In the genomic region with DNA sequence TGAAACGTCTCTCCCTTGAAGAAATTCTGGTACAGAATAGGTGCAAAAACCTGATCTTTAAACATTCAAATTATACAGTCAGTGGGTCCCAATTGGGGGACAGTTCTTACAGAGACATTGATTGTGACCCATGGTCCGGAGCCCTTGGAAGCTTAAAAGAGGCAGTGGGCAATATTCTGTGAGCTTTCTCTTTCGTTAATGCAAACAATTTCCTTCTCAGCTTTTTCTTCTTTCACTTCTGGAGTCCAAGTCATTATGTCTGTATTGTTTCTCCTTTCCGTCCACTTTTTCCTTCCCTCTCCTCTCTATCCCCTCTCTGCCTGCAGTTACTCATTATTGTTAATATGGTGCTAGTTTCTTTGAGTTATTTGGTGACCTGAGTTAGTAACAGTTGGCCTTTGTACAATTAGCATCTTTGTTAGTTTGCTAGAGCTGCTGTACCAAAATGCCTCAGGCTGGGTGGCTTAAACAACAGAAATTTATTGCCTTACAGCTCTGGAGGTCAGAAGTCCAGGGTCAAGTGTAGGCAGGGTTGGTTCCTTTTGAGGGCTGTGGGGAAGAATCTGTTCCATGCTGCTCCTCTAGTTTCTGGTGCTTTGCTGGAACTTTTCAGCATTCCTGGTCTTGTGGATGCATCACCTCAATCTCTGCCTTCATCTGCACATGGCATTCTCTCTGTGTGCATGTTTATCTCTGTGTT, we compare ENCODE assay signal across 24 cellular contexts.
DNase-seq lines count a peak whose midpoint lies in the region; ATAC-seq and TF ChIP-seq lines count a peak whose summit lies in the region.
"Had no signal": no experiment of that assay in that cellular context is flagged by ENCODE, and none has a peak within 500 bp of the region (broad histone marks: within the 10 kb centered on the region; RNA-seq: fewer than 3 reads in every experiment).

No MANE protein-coding gene starts in this region.

- peaks cover 11% of the 10 kb centered on the region for H3K27me3 Mint-ChIP-seq in CD4-positive, CD25-positive, alpha-beta regulatory T cell
- H3K27me3 Mint-ChIP-seq in activated T-cell treated with anti-CD3 and anti-CD28 coated beads, Interleukin-2, amount 50 U/mL, for 24 hours, result no peaks in the 10 kb centered on the region

- no peak overlapping the region for H3K4me3 Mint-ChIP-seq in CD4-positive, CD25-positive, alpha-beta regulatory T cell
- H3K4me3 Mint-ChIP-seq in activated T-cell treated with anti-CD3 and anti-CD28 coated beads, Interleukin-2, amount 50 U/mL, for 24 hours, result no peak overlapping the region
- H3K4me3 Mint-ChIP-seq: activated naive CD8-positive, alpha-beta T cell treated with anti-CD3 and anti-CD28 coated beads, Interleukin-2, amount 50 U/mL, for 24 hours; GM23338 had no signal

- DNase-seq in CD4-positive, CD25-positive, alpha-beta regulatory T cell, result no peak
- DNase-seq in T1000 (lab: John Stamatoyannopoulos, UW) (no peak), PC-3 (no peak), lower lobe of right lung (no peak)
- DNase-seq in activated T-cell treated with anti-CD3 and anti-CD28 coated beads, Interleukin-2, amount 50 U/mL, for 24 hours, result no peak
- DNase-seq: activated CD4-positive, alpha-beta T cell treated with anti-CD3 and anti-CD28 coated beads, Interleukin-2, amount 50 U/mL, for 1 hour; activated naive CD8-positive, alpha-beta T cell treated with anti-CD3 and anti-CD28 coated beads, Interleukin-2, amount 50 U/mL, for 24 hours; brain microvascular endothelial cell; effector memory CD4-positive, alpha-beta T cell; gastrocnemius medialis; mammary epithelial cell; NCI-H510A; nucleus accumbens; SIG-M5; stimulated activated CD4-positive, alpha-beta T cell treated with anti-CD3 and anti-CD28 coated beads, Interleukin-4, amount 100 ng/mL, for 4 hours; T-helper 1 cell; upper lobe of right lung had no signal

- H3K4me1 ChIP-seq in CD4-positive, CD25-positive, alpha-beta regulatory T cell (ENCODE audit: control insufficient read depth, insufficient read depth, low read length, poor library complexity, severe bottlenecking), result no peaks in the 10 kb centered on the region
- H3K4me1 ChIP-seq in PC-3 (ENCODE audit: insufficient read depth, low read length) (no peaks in the 10 kb centered on the region), lower lobe of right lung (no peaks in the 10 kb centered on the region)
- H3K4me1 ChIP-seq: BLaER1 treated with 17β-estradiol and CSF1 and Interleukin-3, amounts not matched to agents 10 nM and 100 nM; esophagus muscularis mucosa; gastrocnemius medialis; upper lobe of right lung had no signal

- H2AFZ ChIP-seq in PC-3 (ENCODE audit: low read length), result no peak overlapping the region
- H2AFZ ChIP-seq: GM23338 had no signal

- H3K9me3 Mint-ChIP-seq in CD4-positive, CD25-positive, alpha-beta regulatory T cell, result peaks cover 0 to 2% (median 0%) of the 10 kb centered on the region in 7 donors
- H3K9me3 Mint-ChIP-seq in activated T-cell treated with anti-CD3 and anti-CD28 coated beads, Interleukin-2, amount 50 U/mL, for 24 hours, result no peaks in the 10 kb centered on the region
- H3K9me3 Mint-ChIP-seq: activated naive CD8-positive, alpha-beta T cell treated with anti-CD3 and anti-CD28 coated beads, Interleukin-2, amount 50 U/mL, for 24 hours had no signal

- H3K79me2 ChIP-seq in PC-3 (ENCODE audit: low read length), result no peaks in the 10 kb centered on the region

- H3K27me3 ChIP-seq in CD4-positive, CD25-positive, alpha-beta regulatory T cell (ENCODE audit: control insufficient read depth, insufficient read depth, low read length), result peaks cover 2% of the 10 kb centered on the region
- H3K27me3 ChIP-seq in PC-3 (ENCODE audit: low read length) (no peaks in the 10 kb centered on the region), lower lobe of right lung (ENCODE audit: low read depth) (no peaks in the 10 kb centered on the region)
- H3K27me3 ChIP-seq: BLaER1 treated with 17β-estradiol and CSF1 and Interleukin-3, amounts not matched to agents 10 nM and 100 nM; brain microvascular endothelial cell; esophagus muscularis mucosa; gastrocnemius medialis; upper lobe of right lung had no signal

- H3K27ac ChIP-seq in CD4-positive, CD25-positive, alpha-beta regulatory T cell (ENCODE audit: insufficient read depth, low read length, poor library complexity, severe bottlenecking), result no peak overlapping the region
- peak overlapping the region; percentile 46 for H3K27ac ChIP-seq in VCaP
- no peak overlapping the region for H3K27ac ChIP-seq in PC-3 (ENCODE audit: low read length)
- H3K27ac ChIP-seq in lower lobe of right lung, result no peak overlapping the region
- H3K27ac ChIP-seq: BLaER1 treated with 17β-estradiol and CSF1 and Interleukin-3, amounts not matched to agents 10 nM and 100 nM; brain microvascular endothelial cell; esophagus muscularis mucosa; gastrocnemius medialis; upper lobe of right lung had no signal

- TF ChIP-seq CTCF in VCaP (conservative IDR thresholded peaks at IDR 0.05) (no peak), PC-3 (conservative IDR thresholded peaks at IDR 0.05; ENCODE audit: low read depth, low read length) (no peak), lower lobe of right lung (IDR thresholded peaks at IDR 0.05) (no peak)

- no peaks in the 10 kb centered on the region for H3F3A ChIP-seq in PC-3 (ENCODE audit: low read length, unreplicated experiment)

- no peaks in the 10 kb centered on the region for H3K9me3 ChIP-seq in CD4-positive, CD25-positive, alpha-beta regulatory T cell (ENCODE audit: control insufficient read depth in 2 of 2, low read length in 2 of 2)
- H3K9me3 ChIP-seq in PC-3 (ENCODE audit: low read length) (no peaks in the 10 kb centered on the region), lower lobe of right lung (no peaks in the 10 kb centered on the region)
- H3K9me3 ChIP-seq: gastrocnemius medialis, upper lobe of right lung had no signal

- ATAC-seq in CD4-positive, CD25-positive, alpha-beta regulatory T cell (ENCODE audit: low read depth in 2 of 2), result no peak
- ATAC-seq in GM19455 (IDR thresholded peaks at IDR 0.05; ENCODE audit: unreplicated experiment), result peak; percentile 76
- ATAC-seq in HG02885 (IDR thresholded peaks at IDR 0.05; ENCODE audit: poor library complexity, unreplicated experiment), result peak; percentile 69
- ATAC-seq in PC-3, result no peak
- ATAC-seq in lower lobe of right lung, result no peak
- ATAC-seq: activated naive CD8-positive, alpha-beta T cell treated with anti-CD3 and anti-CD28 coated beads, Interleukin-2, amount 50 U/mL, for 24 hours; gastrocnemius medialis; GM23338; HepG2; upper lobe of right lung had no signal

- no peaks in the 10 kb centered on the region for H3K36me3 ChIP-seq in CD4-positive, CD25-positive, alpha-beta regulatory T cell (ENCODE audit: control insufficient read depth, insufficient read depth, low read length)
- H3K36me3 ChIP-seq in PC-3 (ENCODE audit: low read depth, low read length) (no peaks in the 10 kb centered on the region), lower lobe of right lung (no peaks in the 10 kb centered on the region)
- H3K36me3 ChIP-seq: BLaER1 treated with 17β-estradiol and CSF1 and Interleukin-3, amounts not matched to agents 10 nM and 100 nM; brain microvascular endothelial cell; esophagus muscularis mucosa; gastrocnemius medialis; upper lobe of right lung had no signal

- H4K20me1 ChIP-seq in PC-3 (ENCODE audit: low read length), result no peaks in the 10 kb centered on the region
- H4K20me1 ChIP-seq: BLaER1 treated with 17β-estradiol and CSF1 and Interleukin-3, amounts not matched to agents 10 nM and 100 nM had no signal

- no peaks in the 10 kb centered on the region for H3K9me2 ChIP-seq in PC-3 (replicated peaks; ENCODE audit: low read length)

- CTCF ChIA-PET in PC-3 (lab: Charles Lee), result no interaction called here

- no peaks in the 10 kb centered on the region for H3K4me1 Mint-ChIP-seq in CD4-positive, CD25-positive, alpha-beta regulatory T cell
- H3K4me1 Mint-ChIP-seq in activated T-cell treated with anti-CD3 and anti-CD28 coated beads, Interleukin-2, amount 50 U/mL, for 24 hours (ENCODE audit: low read depth), result no peaks in the 10 kb centered on the region
- H3K4me1 Mint-ChIP-seq: activated naive CD8-positive, alpha-beta T cell treated with anti-CD3 and anti-CD28 coated beads, Interleukin-2, amount 50 U/mL, for 24 hours; GM23338 had no signal

- H3K4me2 ChIP-seq in PC-3 (ENCODE audit: low read length), result no peak overlapping the region
- H3K4me2 ChIP-seq: BLaER1 treated with 17β-estradiol and CSF1 and Interleukin-3, amounts not matched to agents 10 nM and 100 nM; GM23338 had no signal

- no peaks in the 10 kb centered on the region for H3K36me3 Mint-ChIP-seq in CD4-positive, CD25-positive, alpha-beta regulatory T cell
- no peaks in the 10 kb centered on the region for H3K36me3 Mint-ChIP-seq in activated T-cell treated with anti-CD3 and anti-CD28 coated beads, Interleukin-2, amount 50 U/mL, for 24 hours (ENCODE audit: low read depth)

- no peak overlapping the region for H3K4me3 ChIP-seq in CD4-positive, CD25-positive, alpha-beta regulatory T cell (ENCODE audit: low read depth, low read length)
- no peak overlapping the region for H3K4me3 ChIP-seq in PC-3 (ENCODE audit: low read length)
- H3K4me3 ChIP-seq in lower lobe of right lung, result no peak overlapping the region
- H3K4me3 ChIP-seq: BLaER1 treated with 17β-estradiol and CSF1 and Interleukin-3, amounts not matched to agents 10 nM and 100 nM; esophagus muscularis mucosa; gastrocnemius medialis; GM23338; upper lobe of right lung had no signal

- H3K27ac Mint-ChIP-seq in CD4-positive, CD25-positive, alpha-beta regulatory T cell, result peak overlapping the region in 2 of 3 donors; percentile 71 to 75
- no peak overlapping the region for H3K27ac Mint-ChIP-seq in activated T-cell treated with anti-CD3 and anti-CD28 coated beads, Interleukin-2, amount 50 U/mL, for 24 hours
- H3K27ac Mint-ChIP-seq: activated naive CD8-positive, alpha-beta T cell treated with anti-CD3 and anti-CD28 coated beads, Interleukin-2, amount 50 U/mL, for 24 hours; GM23338 had no signal

- intact Hi-C loops in PC-3 (cut with micrococcal nuclease), result no loop called here
- intact Hi-C loops in lower lobe of right lung (cut with DNase I), result no loop called here

- H3K9ac ChIP-seq in PC-3 (ENCODE audit: low read length), result no peak overlapping the region
- H3K9ac ChIP-seq: BLaER1 treated with 17β-estradiol and CSF1 and Interleukin-3, amounts not matched to agents 10 nM and 100 nM had no signal

- BruUV-seq in PC-3 (replicated peaks; lab: Mats Ljungman, UMichigan), result no TSS peak

- POLR2A ChIA-PET in PC-3 (lab: Charles Lee; ENCODE audit: unreplicated experiment), result no interaction called here

Comparison
In these comparisons a context has a peak if more than half of its experiments do, and no peak if none do; other contexts are left out.
1. ATAC-seq: peak in GM19455 (single experiment) and HG02885 (single experiment); none in CD4-positive, CD25-positive, alpha-beta regulatory T cell (0 of 2), PC-3 (single experiment) and lower lobe of right lung (0 of 2).